In the genomic region with DNA sequence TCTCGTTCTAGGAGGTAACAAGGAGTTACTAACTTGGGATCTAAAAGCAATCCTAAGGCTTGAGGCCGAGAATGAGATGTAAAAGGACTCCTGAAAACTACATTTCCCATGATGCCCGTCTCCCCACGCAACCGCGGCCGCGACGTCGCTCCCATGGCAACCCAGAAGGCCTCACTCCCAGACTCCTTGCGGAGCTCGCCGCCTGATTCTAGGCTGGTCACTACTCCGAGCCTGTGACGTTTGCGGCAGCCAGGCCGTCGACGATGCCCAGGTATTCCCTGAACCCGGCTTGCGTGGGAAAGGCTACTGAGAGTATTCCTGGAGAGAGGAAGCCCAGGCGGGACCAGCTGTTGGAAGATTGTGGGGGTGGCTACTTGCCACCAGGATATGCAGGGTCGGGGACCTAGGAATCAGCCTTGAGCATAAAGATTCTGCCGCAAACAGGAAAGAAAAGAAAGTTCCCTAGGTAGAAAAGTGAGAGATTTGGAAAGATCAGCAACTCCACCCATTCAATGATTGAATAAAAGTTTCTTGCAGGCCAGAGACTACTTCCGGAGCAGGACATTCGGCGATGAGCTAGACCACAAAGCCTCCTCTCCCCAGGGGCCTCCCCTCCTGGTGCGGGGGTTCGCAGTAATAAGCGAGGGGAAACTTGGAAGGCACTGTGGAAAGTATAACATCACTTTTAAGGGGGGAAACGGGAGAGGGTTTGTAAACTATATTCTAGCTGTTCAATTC, we compare ENCODE assay signal across 1 cellular context.
A peak's percentile ranks its signal among the peaks of the same experiment; 100 is the strongest.
TF ChIP-seq lines count a peak whose summit lies in the region.

A gene (plus strand): TSS at position 164 of the 738 bp plus-strand sequence. CDS start 100 bp downstream, at position 264.

TF ChIP-seq in HepG2, 621 proteins besides CTCF, POLR2A, EP300 and RAD21 (continued from another document and continues in another):
- TF ChIP-seq, protein P1, sequence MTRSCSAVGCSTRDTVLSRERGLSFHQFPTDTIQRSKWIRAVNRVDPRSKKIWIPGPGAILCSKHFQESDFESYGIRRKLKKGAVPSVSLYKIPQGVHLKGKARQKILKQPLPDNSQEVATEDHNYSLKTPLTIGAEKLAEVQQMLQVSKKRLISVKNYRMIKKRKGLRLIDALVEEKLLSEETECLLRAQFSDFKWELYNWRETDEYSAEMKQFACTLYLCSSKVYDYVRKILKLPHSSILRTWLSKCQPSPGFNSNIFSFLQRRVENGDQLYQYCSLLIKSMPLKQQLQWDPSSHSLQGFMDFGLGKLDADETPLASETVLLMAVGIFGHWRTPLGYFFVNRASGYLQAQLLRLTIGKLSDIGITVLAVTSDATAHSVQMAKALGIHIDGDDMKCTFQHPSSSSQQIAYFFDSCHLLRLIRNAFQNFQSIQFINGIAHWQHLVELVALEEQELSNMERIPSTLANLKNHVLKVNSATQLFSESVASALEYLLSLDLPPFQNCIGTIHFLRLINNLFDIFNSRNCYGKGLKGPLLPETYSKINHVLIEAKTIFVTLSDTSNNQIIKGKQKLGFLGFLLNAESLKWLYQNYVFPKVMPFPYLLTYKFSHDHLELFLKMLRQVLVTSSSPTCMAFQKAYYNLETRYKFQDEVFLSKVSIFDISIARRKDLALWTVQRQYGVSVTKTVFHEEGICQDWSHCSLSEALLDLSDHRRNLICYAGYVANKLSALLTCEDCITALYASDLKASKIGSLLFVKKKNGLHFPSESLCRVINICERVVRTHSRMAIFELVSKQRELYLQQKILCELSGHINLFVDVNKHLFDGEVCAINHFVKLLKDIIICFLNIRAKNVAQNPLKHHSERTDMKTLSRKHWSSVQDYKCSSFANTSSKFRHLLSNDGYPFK (CRISPR knock-in tag; IDR thresholded peaks at IDR 0.05; ENCODE audit: borderline replicate concordance): peak; percentile 71; the same call in 1 of the 2 replicates
- no peak for TF ChIP-seq STAG1 (CRISPR knock-in tag; IDR thresholded peaks at IDR 0.05)
- peak; percentile 68 for TF ChIP-seq ZNF547 (CRISPR knock-in tag; IDR thresholded peaks at IDR 0.05)
- TF ChIP-seq ZNF615 (CRISPR knock-in tag; IDR thresholded peaks at IDR 0.05; ENCODE audit: borderline replicate concordance): peak; percentile 76; the same call in 1 of the 2 replicates
- peak; percentile 41; the same call in 1 of the 2 replicates for TF ChIP-seq TBX2 (CRISPR knock-in tag; IDR thresholded peaks at IDR 0.05; ENCODE audit: borderline replicate concordance)
- TF ChIP-seq RFXAP (CRISPR knock-in tag; IDR thresholded peaks at IDR 0.05; ENCODE audit: borderline replicate concordance): peak; percentile 66; the same call in 1 of the 2 replicates
- peak; percentile 35; the same call in 1 of the 2 replicates for TF ChIP-seq CHD2 (IDR thresholded peaks at IDR 0.05; ENCODE audit: low read depth, low read length)
- no peak for TF ChIP-seq SIX4 (CRISPR knock-in tag; IDR thresholded peaks at IDR 0.05)
- TF ChIP-seq HMG20B (CRISPR knock-in tag; conservative IDR thresholded peaks at IDR 0.05): no peak
- TF ChIP-seq ZSCAN21 (CRISPR knock-in tag; IDR thresholded peaks at IDR 0.05; ENCODE audit: borderline replicate concordance): 0 out of 2 replicates have a peak, but pooled peaks have one; percentile 68
- TF ChIP-seq, protein P2, sequence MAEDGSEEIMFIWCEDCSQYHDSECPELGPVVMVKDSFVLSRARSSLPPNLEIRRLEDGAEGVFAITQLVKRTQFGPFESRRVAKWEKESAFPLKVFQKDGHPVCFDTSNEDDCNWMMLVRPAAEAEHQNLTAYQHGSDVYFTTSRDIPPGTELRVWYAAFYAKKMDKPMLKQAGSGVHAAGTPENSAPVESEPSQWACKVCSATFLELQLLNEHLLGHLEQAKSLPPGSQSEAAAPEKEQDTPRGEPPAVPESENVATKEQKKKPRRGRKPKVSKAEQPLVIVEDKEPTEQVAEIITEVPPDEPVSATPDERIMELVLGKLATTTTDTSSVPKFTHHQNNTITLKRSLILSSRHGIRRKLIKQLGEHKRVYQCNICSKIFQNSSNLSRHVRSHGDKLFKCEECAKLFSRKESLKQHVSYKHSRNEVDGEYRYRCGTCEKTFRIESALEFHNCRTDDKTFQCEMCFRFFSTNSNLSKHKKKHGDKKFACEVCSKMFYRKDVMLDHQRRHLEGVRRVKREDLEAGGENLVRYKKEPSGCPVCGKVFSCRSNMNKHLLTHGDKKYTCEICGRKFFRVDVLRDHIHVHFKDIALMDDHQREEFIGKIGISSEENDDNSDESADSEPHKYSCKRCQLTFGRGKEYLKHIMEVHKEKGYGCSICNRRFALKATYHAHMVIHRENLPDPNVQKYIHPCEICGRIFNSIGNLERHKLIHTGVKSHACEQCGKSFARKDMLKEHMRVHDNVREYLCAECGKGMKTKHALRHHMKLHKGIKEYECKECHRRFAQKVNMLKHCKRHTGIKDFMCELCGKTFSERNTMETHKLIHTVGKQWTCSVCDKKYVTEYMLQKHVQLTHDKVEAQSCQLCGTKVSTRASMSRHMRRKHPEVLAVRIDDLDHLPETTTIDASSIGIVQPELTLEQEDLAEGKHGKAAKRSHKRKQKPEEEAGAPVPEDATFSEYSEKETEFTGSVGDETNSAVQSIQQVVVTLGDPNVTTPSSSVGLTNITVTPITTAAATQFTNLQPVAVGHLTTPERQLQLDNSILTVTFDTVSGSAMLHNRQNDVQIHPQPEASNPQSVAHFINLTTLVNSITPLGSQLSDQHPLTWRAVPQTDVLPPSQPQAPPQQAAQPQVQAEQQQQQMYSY (CRISPR knock-in tag; IDR thresholded peaks at IDR 0.05): no peak
- TF ChIP-seq, protein P3, sequence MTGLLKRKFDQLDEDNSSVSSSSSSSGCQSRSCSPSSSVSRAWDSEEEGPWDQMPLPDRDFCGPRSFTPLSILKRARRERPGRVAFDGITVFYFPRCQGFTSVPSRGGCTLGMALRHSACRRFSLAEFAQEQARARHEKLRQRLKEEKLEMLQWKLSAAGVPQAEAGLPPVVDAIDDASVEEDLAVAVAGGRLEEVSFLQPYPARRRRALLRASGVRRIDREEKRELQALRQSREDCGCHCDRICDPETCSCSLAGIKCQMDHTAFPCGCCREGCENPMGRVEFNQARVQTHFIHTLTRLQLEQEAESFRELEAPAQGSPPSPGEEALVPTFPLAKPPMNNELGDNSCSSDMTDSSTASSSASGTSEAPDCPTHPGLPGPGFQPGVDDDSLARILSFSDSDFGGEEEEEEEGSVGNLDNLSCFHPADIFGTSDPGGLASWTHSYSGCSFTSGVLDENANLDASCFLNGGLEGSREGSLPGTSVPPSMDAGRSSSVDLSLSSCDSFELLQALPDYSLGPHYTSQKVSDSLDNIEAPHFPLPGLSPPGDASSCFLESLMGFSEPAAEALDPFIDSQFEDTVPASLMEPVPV (CRISPR knock-in tag; IDR thresholded peaks at IDR 0.05): 0 out of 2 replicates have a peak, but pooled peaks have one; percentile 60
- TF ChIP-seq RFX3 (CRISPR knock-in tag; IDR thresholded peaks at IDR 0.05): peak; percentile 100
- TF ChIP-seq AKAP8 (CRISPR knock-in tag; IDR thresholded peaks at IDR 0.05): 0 out of 2 replicates have a peak, but pooled peaks have one; percentile 46
- no peak for TF ChIP-seq ATF7 (IDR thresholded peaks at IDR 0.05)
- no peak for TF ChIP-seq ATF7 (CRISPR knock-in tag; IDR thresholded peaks at IDR 0.05)
- TF ChIP-seq, protein P4, sequence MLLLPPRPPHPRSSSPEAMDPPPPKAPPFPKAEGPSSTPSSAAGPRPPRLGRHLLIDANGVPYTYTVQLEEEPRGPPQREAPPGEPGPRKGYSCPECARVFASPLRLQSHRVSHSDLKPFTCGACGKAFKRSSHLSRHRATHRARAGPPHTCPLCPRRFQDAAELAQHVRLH (CRISPR knock-in tag; IDR thresholded peaks at IDR 0.05; ENCODE audit: borderline replicate concordance, low read depth): peak; percentile 80; the same call in 1 of the 2 replicates
- TF ChIP-seq, protein P5, sequence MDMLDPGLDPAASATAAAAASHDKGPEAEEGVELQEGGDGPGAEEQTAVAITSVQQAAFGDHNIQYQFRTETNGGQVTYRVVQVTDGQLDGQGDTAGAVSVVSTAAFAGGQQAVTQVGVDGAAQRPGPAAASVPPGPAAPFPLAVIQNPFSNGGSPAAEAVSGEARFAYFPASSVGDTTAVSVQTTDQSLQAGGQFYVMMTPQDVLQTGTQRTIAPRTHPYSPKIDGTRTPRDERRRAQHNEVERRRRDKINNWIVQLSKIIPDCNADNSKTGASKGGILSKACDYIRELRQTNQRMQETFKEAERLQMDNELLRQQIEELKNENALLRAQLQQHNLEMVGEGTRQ (IDR thresholded peaks at IDR 0.05; ENCODE audit: low read depth, low read length): no peak
- TF ChIP-seq, protein P5 (CRISPR knock-in tag; IDR thresholded peaks at IDR 0.05; ENCODE audit: borderline replicate concordance): no peak
- no peak for TF ChIP-seq PRPF4 (IDR thresholded peaks at IDR 0.05; ENCODE audit: low read depth, low read length, poor library complexity, severe bottlenecking)
- no peak for TF ChIP-seq STAT5B (CRISPR knock-in tag; IDR thresholded peaks at IDR 0.05)
- no peak for TF ChIP-seq ZNF616 (CRISPR knock-in tag; IDR thresholded peaks at IDR 0.05; ENCODE audit: low read depth)
- no peak for TF ChIP-seq SP1 (IDR thresholded peaks at IDR 0.05)
- peak; percentile 30 for TF ChIP-seq SP1 (CRISPR knock-in tag; IDR thresholded peaks at IDR 0.05)
- TF ChIP-seq, protein P6, sequence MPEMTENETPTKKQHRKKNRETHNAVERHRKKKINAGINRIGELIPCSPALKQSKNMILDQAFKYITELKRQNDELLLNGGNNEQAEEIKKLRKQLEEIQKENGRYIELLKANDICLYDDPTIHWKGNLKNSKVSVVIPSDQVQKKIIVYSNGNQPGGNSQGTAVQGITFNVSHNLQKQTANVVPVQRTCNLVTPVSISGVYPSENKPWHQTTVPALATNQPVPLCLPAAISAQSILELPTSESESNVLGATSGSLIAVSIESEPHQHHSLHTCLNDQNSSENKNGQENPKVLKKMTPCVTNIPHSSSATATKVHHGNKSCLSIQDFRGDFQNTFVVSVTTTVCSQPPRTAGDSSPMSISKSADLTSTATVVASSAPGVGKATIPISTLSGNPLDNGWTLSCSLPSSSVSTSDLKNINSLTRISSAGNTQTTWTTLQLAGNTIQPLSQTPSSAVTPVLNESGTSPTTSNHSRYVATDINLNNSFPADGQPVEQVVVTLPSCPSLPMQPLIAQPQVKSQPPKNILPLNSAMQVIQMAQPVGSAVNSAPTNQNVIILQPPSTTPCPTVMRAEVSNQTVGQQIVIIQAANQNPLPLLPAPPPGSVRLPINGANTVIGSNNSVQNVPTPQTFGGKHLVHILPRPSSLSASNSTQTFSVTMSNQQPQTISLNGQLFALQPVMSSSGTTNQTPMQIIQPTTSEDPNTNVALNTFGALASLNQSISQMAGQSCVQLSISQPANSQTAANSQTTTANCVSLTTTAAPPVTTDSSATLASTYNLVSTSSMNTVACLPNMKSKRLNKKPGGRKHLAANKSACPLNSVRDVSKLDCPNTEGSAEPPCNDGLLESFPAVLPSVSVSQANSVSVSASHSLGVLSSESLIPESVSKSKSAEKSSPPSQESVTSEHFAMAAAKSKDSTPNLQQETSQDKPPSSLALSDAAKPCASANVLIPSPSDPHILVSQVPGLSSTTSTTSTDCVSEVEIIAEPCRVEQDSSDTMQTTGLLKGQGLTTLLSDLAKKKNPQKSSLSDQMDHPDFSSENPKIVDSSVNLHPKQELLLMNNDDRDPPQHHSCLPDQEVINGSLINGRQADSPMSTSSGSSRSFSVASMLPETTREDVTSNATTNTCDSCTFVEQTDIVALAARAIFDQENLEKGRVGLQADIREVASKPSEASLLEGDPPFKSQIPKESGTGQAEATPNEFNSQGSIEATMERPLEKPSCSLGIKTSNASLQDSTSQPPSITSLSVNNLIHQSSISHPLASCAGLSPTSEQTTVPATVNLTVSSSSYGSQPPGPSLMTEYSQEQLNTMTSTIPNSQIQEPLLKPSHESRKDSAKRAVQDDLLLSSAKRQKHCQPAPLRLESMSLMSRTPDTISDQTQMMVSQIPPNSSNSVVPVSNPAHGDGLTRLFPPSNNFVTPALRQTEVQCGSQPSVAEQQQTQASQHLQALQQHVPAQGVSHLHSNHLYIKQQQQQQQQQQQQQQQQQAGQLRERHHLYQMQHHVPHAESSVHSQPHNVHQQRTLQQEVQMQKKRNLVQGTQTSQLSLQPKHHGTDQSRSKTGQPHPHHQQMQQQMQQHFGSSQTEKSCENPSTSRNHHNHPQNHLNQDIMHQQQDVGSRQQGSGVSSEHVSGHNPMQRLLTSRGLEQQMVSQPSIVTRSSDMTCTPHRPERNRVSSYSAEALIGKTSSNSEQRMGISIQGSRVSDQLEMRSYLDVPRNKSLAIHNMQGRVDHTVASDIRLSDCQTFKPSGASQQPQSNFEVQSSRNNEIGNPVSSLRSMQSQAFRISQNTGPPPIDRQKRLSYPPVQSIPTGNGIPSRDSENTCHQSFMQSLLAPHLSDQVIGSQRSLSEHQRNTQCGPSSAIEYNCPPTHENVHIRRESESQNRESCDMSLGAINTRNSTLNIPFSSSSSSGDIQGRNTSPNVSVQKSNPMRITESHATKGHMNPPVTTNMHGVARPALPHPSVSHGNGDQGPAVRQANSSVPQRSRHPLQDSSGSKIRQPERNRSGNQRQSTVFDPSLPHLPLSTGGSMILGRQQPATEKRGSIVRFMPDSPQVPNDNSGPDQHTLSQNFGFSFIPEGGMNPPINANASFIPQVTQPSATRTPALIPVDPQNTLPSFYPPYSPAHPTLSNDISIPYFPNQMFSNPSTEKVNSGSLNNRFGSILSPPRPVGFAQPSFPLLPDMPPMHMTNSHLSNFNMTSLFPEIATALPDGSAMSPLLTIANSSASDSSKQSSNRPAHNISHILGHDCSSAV (CRISPR knock-in tag; IDR thresholded peaks at IDR 0.05; ENCODE audit: borderline replicate concordance): no peak
- TF ChIP-seq HOXA7 (CRISPR knock-in tag; IDR thresholded peaks at IDR 0.05): no peak
- TF ChIP-seq XBP1 (CRISPR knock-in tag; IDR thresholded peaks at IDR 0.05): no peak
- TF ChIP-seq, protein P7, sequence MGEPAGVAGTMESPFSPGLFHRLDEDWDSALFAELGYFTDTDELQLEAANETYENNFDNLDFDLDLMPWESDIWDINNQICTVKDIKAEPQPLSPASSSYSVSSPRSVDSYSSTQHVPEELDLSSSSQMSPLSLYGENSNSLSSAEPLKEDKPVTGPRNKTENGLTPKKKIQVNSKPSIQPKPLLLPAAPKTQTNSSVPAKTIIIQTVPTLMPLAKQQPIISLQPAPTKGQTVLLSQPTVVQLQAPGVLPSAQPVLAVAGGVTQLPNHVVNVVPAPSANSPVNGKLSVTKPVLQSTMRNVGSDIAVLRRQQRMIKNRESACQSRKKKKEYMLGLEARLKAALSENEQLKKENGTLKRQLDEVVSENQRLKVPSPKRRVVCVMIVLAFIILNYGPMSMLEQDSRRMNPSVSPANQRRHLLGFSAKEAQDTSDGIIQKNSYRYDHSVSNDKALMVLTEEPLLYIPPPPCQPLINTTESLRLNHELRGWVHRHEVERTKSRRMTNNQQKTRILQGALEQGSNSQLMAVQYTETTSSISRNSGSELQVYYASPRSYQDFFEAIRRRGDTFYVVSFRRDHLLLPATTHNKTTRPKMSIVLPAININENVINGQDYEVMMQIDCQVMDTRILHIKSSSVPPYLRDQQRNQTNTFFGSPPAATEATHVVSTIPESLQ (CRISPR knock-in tag; conservative IDR thresholded peaks at IDR 0.05): 0 out of 2 replicates have a peak, but pooled peaks have one; percentile 31
- TF ChIP-seq ZFP62 (CRISPR knock-in tag; IDR thresholded peaks at IDR 0.05): no peak
- TF ChIP-seq ZSCAN31 (CRISPR knock-in tag; IDR thresholded peaks at IDR 0.05; ENCODE audit: low read depth): no peak
- peak; percentile 60 for TF ChIP-seq ZNF781 (CRISPR knock-in tag; IDR thresholded peaks at IDR 0.05; ENCODE audit: borderline replicate concordance, not compliant biosample characterization)
